9 cellular contexts compared by ENCODE assay signal in the genomic region with DNA sequence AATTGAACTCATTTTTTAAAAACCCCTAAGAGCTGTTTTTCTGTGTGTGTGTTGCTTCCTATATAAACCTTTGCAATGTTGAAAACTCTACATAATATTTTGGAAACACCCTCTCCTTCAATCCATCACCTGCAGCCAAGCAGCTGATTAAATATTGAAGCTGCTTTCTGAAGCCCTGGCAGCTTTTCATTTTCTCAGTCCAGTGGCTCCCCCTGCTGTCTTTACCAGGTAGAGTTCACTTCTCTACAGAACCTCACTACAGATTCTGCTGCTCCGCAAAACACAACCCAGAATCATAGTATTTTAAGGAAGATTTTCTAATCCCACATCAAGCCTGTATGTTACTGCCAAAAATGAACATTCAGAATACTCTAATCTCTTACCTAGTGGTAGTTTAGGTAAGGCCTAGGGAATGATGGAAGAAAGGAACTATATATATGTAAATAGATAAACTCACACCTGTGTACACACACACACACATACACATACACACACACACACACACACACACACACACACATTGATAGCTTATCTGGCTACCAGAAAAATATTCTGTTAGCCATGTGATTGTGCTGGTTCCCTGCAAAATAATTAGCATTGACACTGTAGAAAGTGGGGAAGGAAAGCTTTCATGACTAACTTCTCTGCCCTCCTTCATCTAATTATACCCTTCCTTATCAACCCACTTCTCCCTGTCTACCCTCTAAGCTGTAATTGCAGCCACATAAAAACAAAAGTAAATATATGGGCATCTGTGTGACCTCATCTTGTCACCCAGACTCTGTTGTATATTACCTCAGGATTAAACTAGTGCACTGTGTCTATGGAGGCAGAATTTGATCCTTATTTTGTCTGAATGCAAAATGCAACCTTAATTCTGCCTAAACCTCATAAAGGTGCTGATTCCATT.
A peak's percentile ranks its signal among the peaks of the same experiment; 100 is the strongest.
DNase-seq lines count a peak whose midpoint lies in the region; ATAC-seq, FAIRE-seq and TF ChIP-seq lines count a peak whose summit lies in the region.
"Had no signal": no experiment of that assay in that cellular context is flagged by ENCODE, and none has a peak within 500 bp of the region (broad histone marks: within the 10 kb centered on the region; RNA-seq: fewer than 3 reads in every experiment).

No MANE protein-coding gene starts in this region.

- no peaks in the 10 kb centered on the region for H3K4me1 ChIP-seq in sigmoid colon

- TF ChIP-seq POLR2A in H54 (IDR thresholded peaks at IDR 0.05; ENCODE audit: low read depth, low read length) (no peak), sigmoid colon (IDR thresholded peaks at IDR 0.05) (no peak)

- H3K36me3 ChIP-seq in sigmoid colon: no peaks in the 10 kb centered on the region

- TF ChIP-seq CTCF in WI38 (IDR thresholded peaks at IDR 0.05; ENCODE audit: low read depth, low read length) (peak; percentile 62), sigmoid colon (IDR thresholded peaks at IDR 0.05) (peak in 3 of 4 experiments; percentile 36 to 55 (median 52))

- DNase-seq in DMS153 (lab: John Stamatoyannopoulos, UW) (peak; percentile 89), H54 (ENCODE audit: insufficient read length, low spot score) (peak; percentile 21), NCI-H2029 (lab: John Stamatoyannopoulos, UW) (peak; percentile 85), Right ventricle myocardium superior (no peak), sigmoid colon (no peak)

- no peak overlapping the region for H3K27ac ChIP-seq in sigmoid colon

- TF ChIP-seq EP300 in sigmoid colon (IDR thresholded peaks at IDR 0.05): no peak

- no peaks in the 10 kb centered on the region for H3K9me3 ChIP-seq in sigmoid colon

- intact Hi-C loops in Right ventricle myocardium superior (cut with DNase I) (loop anchor here (2.0 to 10.0 kb wide), 3 partner anchors 180 to 580 kb away; no protein-coding TSS in a partner anchor), sigmoid colon (cut with DNase I) (loop anchor here (2.0 to 10.0 kb wide), 3 partner anchors 440 to 580 kb away; a partner anchor contains a TSS)

- no peaks in the 10 kb centered on the region for H3K27me3 ChIP-seq in sigmoid colon

- WGBS in sigmoid colon, 2 donors: 9 to 69% methylated on average over 1 of the region's 1 CpG

- FAIRE-seq in H54 (lab: Jason Lieb, UNC): peak; percentile 41

- ATAC-seq in Right ventricle myocardium superior (ENCODE audit: poor library complexity): peak; percentile 90
- no peak for ATAC-seq in GM19324 (IDR thresholded peaks at IDR 0.05; ENCODE audit: low FRiP score, unreplicated experiment)
- ATAC-seq in GM21423 (IDR thresholded peaks at IDR 0.05; ENCODE audit: unreplicated experiment): no peak
- ATAC-seq: T-cell had no signal

- H3K4me3 ChIP-seq in WI38 (ENCODE audit: low read depth, low read length) (no peak overlapping the region), sigmoid colon (no peak overlapping the region)

Comparison
In these comparisons a context has a peak if more than half of its experiments do, and no peak if none do; other contexts are left out.
1. DNase-seq: peak in DMS153 (single experiment), H54 (single experiment) and NCI-H2029 (single experiment); none in Right ventricle myocardium superior (single experiment) and sigmoid colon (single experiment).